9 cellular contexts compared by ENCODE assay signal in genomic region chr19:6238643-6239281, GRCh38. TPM values are rescaled to one million over a fixed set of nuclear protein-coding genes. Genes with fewer than 3 reads are reported as not detected.
DNase-seq lines count a peak whose midpoint lies in the region; ATAC-seq and TF ChIP-seq lines count a peak whose summit lies in the region.
"Had no signal": no experiment of that assay in that cellular context is flagged by ENCODE, and none has a peak within 500 bp of the region (broad histone marks: within the 10 kb centered on the region; RNA-seq: fewer than 3 reads in every experiment).

No MANE protein-coding gene starts in this region.

- TF ChIP-seq CTCF in body of pancreas (IDR thresholded peaks at IDR 0.05) (peak in 2 of 7 experiments; percentile 12 to 24), left lung (IDR thresholded peaks at IDR 0.05) (no peak), type B pancreatic cell (conservative IDR thresholded peaks at IDR 0.05) (no peak)

- H3K27ac Mint-ChIP-seq in T-helper 2 cell treated with Interferon-gamma antibody and Interleukin-4, amounts not matched to agents 5 μg/mL and 100 μg/mL, for 36 hours, result peak overlapping the region; percentile 16
- H3K27ac Mint-ChIP-seq in type B pancreatic cell, result peak overlapping the region; percentile 31

- 64 to 66% methylated on average over 20 to 23 of the region's 24 CpGs for WGBS in body of pancreas, 2 donors

- H3K4me1 Mint-ChIP-seq in T-helper 2 cell treated with Interferon-gamma antibody and Interleukin-4, amounts not matched to agents 5 μg/mL and 100 μg/mL, for 36 hours (ENCODE audit: low read depth), result peaks cover 21% of the 10 kb centered on the region
- peaks cover 53% of the 10 kb centered on the region for H3K4me1 Mint-ChIP-seq in type B pancreatic cell (ENCODE audit: unreplicated experiment)

- no peaks in the 10 kb centered on the region for H3K36me3 Mint-ChIP-seq in T-helper 2 cell treated with Interferon-gamma antibody and Interleukin-4, amounts not matched to agents 5 μg/mL and 100 μg/mL, for 36 hours (ENCODE audit: low read depth)
- peaks cover 9% of the 10 kb centered on the region for H3K36me3 Mint-ChIP-seq in type B pancreatic cell

- TF ChIP-seq POLR2A in body of pancreas (IDR thresholded peaks at IDR 0.05), result no peak

- no peaks in the 10 kb centered on the region for H3K27me3 Mint-ChIP-seq in T-helper 2 cell treated with Interferon-gamma antibody and Interleukin-4, amounts not matched to agents 5 μg/mL and 100 μg/mL, for 36 hours (ENCODE audit: low read depth)
- H3K27me3 Mint-ChIP-seq in type B pancreatic cell, result no peaks in the 10 kb centered on the region

- no peaks in the 10 kb centered on the region for H3K27me3 ChIP-seq in body of pancreas
- H3K27me3 ChIP-seq in left lung, result no peaks in the 10 kb centered on the region

- H3K4me3 Mint-ChIP-seq in T-helper 2 cell treated with Interferon-gamma antibody and Interleukin-4, amounts not matched to agents 5 μg/mL and 100 μg/mL, for 36 hours, result no peak overlapping the region
- no peak overlapping the region for H3K4me3 Mint-ChIP-seq in type B pancreatic cell

- no peak for DNase-seq in T-helper 2 cell treated with Interferon-gamma antibody and Interleukin-4, amounts not matched to agents 5 μg/mL and 100 μg/mL, for 36 hours (ENCODE audit: low spot score)
- DNase-seq in T-helper 2 cell, result no peak
- peak in 3 of 4 donors; percentile 37 to 60 (median 57) for DNase-seq in body of pancreas
- peak in 1 of 2 donors; percentile 70 for DNase-seq in left lung
- no peak for DNase-seq in type B pancreatic cell (ENCODE audit: extremely low spot score, unreplicated experiment)
- no peak for DNase-seq in T-helper 1 cell
- DNase-seq in activated T-cell treated with anti-CD3 and anti-CD28 coated beads for 4 hours, result no peak
- DNase-seq: stimulated activated CD4-positive, alpha-beta T cell treated with anti-CD3 and anti-CD28 coated beads, Interleukin-12 subunit alpha, Interleukin-12 subunit beta, amount 100 ng/mL, for 4 hours had no signal

- H3K4me3 ChIP-seq in body of pancreas, result no peak overlapping the region
- no peak overlapping the region for H3K4me3 ChIP-seq in left lung

- intact Hi-C loops in body of pancreas (cut with DNase I) (no loop called here), left lung (cut with DNase I) (no loop called here)

- H3K27ac ChIP-seq in body of pancreas, result peak overlapping the region; percentile 54 to 56 (median 54)
- H3K27ac ChIP-seq in left lung, result peak overlapping the region; percentile 62 to 66

- H3K36me3 ChIP-seq in body of pancreas (replicated peaks in 1 of 2; ENCODE audit: insufficient read depth in 1 of 2, low read depth in 2 of 2) (no peaks in the 10 kb centered on the region), left lung (no peaks in the 10 kb centered on the region)

- peaks cover 72% of the 10 kb centered on the region for H3K4me1 ChIP-seq in body of pancreas
- H3K4me1 ChIP-seq in left lung, result peaks cover 47 to 94% of the 10 kb centered on the region in 2 donors

- H3K9me3 Mint-ChIP-seq in T-helper 2 cell treated with Interferon-gamma antibody and Interleukin-4, amounts not matched to agents 5 μg/mL and 100 μg/mL, for 36 hours, result no peaks in the 10 kb centered on the region
- no peaks in the 10 kb centered on the region for H3K9me3 Mint-ChIP-seq in type B pancreatic cell

- H3K9me3 ChIP-seq in body of pancreas, result no peaks in the 10 kb centered on the region
- no peaks in the 10 kb centered on the region for H3K9me3 ChIP-seq in left lung

- ATAC-seq in body of pancreas (no peak), left lung (no peak), GM18858 (IDR thresholded peaks at IDR 0.05; ENCODE audit: unreplicated experiment) (no peak)

RNA-seq across cellular contexts. Expression of gene MLLT1, which starts 41.0 kb away (rescaled TPM):
- 10 to 100 TPM; 16.3 to 23.7 TPM for total RNA-seq in body of pancreas
- total RNA-seq in left lung, result 10 to 100 TPM; 69.3 to 71.3 TPM
- 51.3 and 106 TPM in 2 replicates for total RNA-seq in type B pancreatic cell (ENCODE audit: low replicate concordance)

Comparison
In these comparisons a context has a peak if more than half of its experiments do, and no peak if none do; other contexts are left out.
1. DNase-seq: peak in body of pancreas (3 of 4); none in T-helper 2 cell treated with Interferon-gamma antibody and Interleukin-4, amounts not matched to agents 5 μg/mL and 100 μg/mL, for 36 hours (single experiment), T-helper 2 cell (0 of 5), type B pancreatic cell (single experiment), T-helper 1 cell (0 of 5) and activated T-cell treated with anti-CD3 and anti-CD28 coated beads for 4 hours (single experiment).